22 cellular contexts compared by ENCODE assay signal in genomic region chr17:61967729-61968128, GRCh38.
"Had no signal": no experiment of that assay in that cellular context is flagged by ENCODE, and none has a peak within 500 bp of the region (broad histone marks: within the 10 kb centered on the region; RNA-seq: fewer than 3 reads in every experiment).

No MANE protein-coding gene starts in this region.

- H3K4me1 ChIP-seq: foreskin keratinocyte, lower lobe of right lung, right lobe of liver, testis, uterus had no signal

- ATAC-seq: activated T-cell treated with anti-CD3 and anti-CD28 coated beads, Interleukin-2, amount 50 U/mL, for 4 hours; esophagus mucosa; foreskin keratinocyte; heart right ventricle; left lung; lower lobe of right lung; stimulated activated naive CD8-positive, alpha-beta T cell treated with anti-CD3 and anti-CD28 coated beads, Interleukin-15, Interleukin-2, amounts not matched to agents 100 U/mL and 50 U/mL, for 24 hours had no signal

- H3K4me3 Mint-ChIP-seq: activated naive CD8-positive, alpha-beta T cell treated with anti-CD3 and anti-CD28 coated beads for 36 hours; activated T-cell treated with anti-CD3 and anti-CD28 coated beads, Interleukin-2, amount 50 U/mL, for 4 hours; nephron; T-helper 2 cell treated with Interferon-gamma antibody and Interleukin-4, amounts not matched to agents 5 μg/mL and 100 μg/mL, for 36 hours had no signal

- H3K4me3 ChIP-seq: heart right ventricle, left lung, lower lobe of right lung, right lobe of liver, testis, uterus had no signal

- H3K9me3 Mint-ChIP-seq: activated naive CD8-positive, alpha-beta T cell treated with anti-CD3 and anti-CD28 coated beads for 36 hours; activated T-cell treated with anti-CD3 and anti-CD28 coated beads, Interleukin-2, amount 50 U/mL, for 4 hours; nephron; T-helper 2 cell treated with Interferon-gamma antibody and Interleukin-4, amounts not matched to agents 5 μg/mL and 100 μg/mL, for 36 hours had no signal

- DNase-seq: activated CD4-positive, alpha-beta T cell treated with anti-CD3 and anti-CD28 coated beads for 4 hours; activated CD4-positive, alpha-beta T cell treated with anti-CD3 and anti-CD28 coated beads, Interleukin-2, amount 50 U/mL, for 4 hours; activated CD8-positive, alpha-beta memory T cell treated with anti-CD3 and anti-CD28 coated beads, Interleukin-2, amount 50 U/mL, for 48 hours; activated naive CD4-positive, alpha-beta T cell treated with Interleukin-2 at 50 U/mL for 16 hours; activated naive CD8-positive, alpha-beta T cell treated with anti-CD3 and anti-CD28 coated beads for 36 hours; activated T-cell treated with anti-CD3 and anti-CD28 coated beads, Interleukin-2, amount 50 U/mL, for 4 hours; amniotic stem cell; caudate nucleus; foreskin keratinocyte; heart right ventricle; left lung; lower lobe of right lung; right lobe of liver; stimulated activated CD4-positive, alpha-beta T cell treated with anti-CD3 and anti-CD28 coated beads, Interleukin-2, amount 100 ng/mL, for 48 hours; stimulated activated naive CD8-positive, alpha-beta T cell treated with anti-CD3 and anti-CD28 coated beads, Interleukin-15, Interleukin-2, amounts not matched to agents 100 U/mL and 50 U/mL, for 24 hours; testis; trophoblast cell; uterus had no signal

- H3K27ac Mint-ChIP-seq: activated naive CD8-positive, alpha-beta T cell treated with anti-CD3 and anti-CD28 coated beads for 36 hours; T-helper 2 cell treated with Interferon-gamma antibody and Interleukin-4, amounts not matched to agents 5 μg/mL and 100 μg/mL, for 36 hours had no signal

- H3K36me3 ChIP-seq: uterus had no signal

- H3K4me1 Mint-ChIP-seq: activated naive CD8-positive, alpha-beta T cell treated with anti-CD3 and anti-CD28 coated beads for 36 hours had no signal

- H3K27me3 ChIP-seq: foreskin keratinocyte, heart right ventricle, left lung, neutrophil, right lobe of liver, testis, uterus had no signal

- H3K27ac ChIP-seq: foreskin keratinocyte, heart right ventricle, left lung, lower lobe of right lung, neutrophil, right lobe of liver, testis, uterus had no signal

- H3K9me3 ChIP-seq: heart right ventricle, left lung, lower lobe of right lung, neutrophil, right lobe of liver, testis, uterus had no signal

- H3K27me3 Mint-ChIP-seq: activated naive CD8-positive, alpha-beta T cell treated with anti-CD3 and anti-CD28 coated beads for 36 hours had no signal
